8 cellular contexts compared by ENCODE assay signal in the genomic region with DNA sequence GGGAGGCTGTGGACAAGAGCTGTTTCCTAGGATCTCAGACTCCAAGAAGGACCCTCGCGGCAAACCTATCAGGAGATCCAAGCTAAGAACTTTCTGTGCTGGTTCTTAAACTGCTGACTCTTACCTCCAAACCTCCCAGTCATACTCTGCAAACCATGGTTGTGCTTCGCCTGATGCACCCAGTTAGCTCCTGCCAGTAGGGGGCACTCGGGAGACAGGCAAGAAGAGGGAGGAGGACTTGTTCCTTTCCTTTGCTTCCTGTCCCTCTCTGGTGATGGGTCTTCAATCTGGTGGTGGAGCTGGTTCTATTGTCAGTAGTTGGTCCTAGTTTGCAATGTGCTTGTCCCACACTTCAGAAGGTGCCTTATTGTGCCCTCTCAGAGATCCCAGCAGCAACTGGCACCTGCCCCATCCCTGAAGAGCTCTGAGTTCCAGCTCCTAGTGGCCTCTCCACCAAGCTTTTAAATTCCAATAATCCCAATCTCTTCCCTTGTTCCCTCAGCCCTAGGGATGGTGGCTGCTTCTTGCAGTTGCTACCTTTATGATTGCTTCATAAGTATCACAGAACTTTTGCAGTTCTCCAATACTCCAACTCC.
A peak's percentile ranks its signal among the peaks of the same experiment; 100 is the strongest.
DNase-seq lines count a peak whose midpoint lies in the region; ATAC-seq, FAIRE-seq and TF ChIP-seq lines count a peak whose summit lies in the region.

No MANE protein-coding gene starts in this region.

- TF ChIP-seq CTCF in C4-2B (conservative IDR thresholded peaks at IDR 0.05) = peak; percentile 95

- no peak overlapping the region for H3K27ac ChIP-seq in C4-2B

- DNase-seq in GM19239 (ENCODE audit: insufficient read length, low spot score) (peak; percentile 59), NCI-H524 (lab: John Stamatoyannopoulos, UW) (peak; percentile 67 to 83), activated T-cell treated with anti-CD3 and anti-CD28 coated beads for 48 hours (ENCODE audit: low read depth) (peak; percentile 54), iPS-NIHi7 (ENCODE audit: extremely low spot score) (peak; percentile 93)
- DNase-seq in stimulated activated CD8-positive, alpha-beta memory T cell treated with anti-CD3 and anti-CD28 coated beads, Interleukin-12 subunit alpha, Interleukin-12 subunit beta, amount 100 ng/mL, for 1 hour (ENCODE audit: low read depth) = peak; percentile 4

- peak; percentile 63 for FAIRE-seq in GM19239 (lab: Jason Lieb, UNC)

- ATAC-seq in GM21576 (IDR thresholded peaks at IDR 0.05; ENCODE audit: unreplicated experiment) (no peak), HG03469 (IDR thresholded peaks at IDR 0.05; ENCODE audit: unreplicated experiment) (no peak)

Comparison
In these comparisons a context has a peak if more than half of its experiments do, and no peak if none do; other contexts are left out.
1. DNase-seq: peak in every context shown above with its lines; median percentile 93 in iPS-NIHi7; 75 in NCI-H524; 59 in GM19239; 54 in activated T-cell treated with anti-CD3 and anti-CD28 coated beads for 48 hours; 4 in stimulated activated CD8-positive, alpha-beta memory T cell treated with anti-CD3 and anti-CD28 coated beads, Interleukin-12 subunit alpha, Interleukin-12 subunit beta, amount 100 ng/mL, for 1 hour.